Comparison of ENCODE assay signal across 8 cellular contexts in genomic region chr1:1692714-1693647, GRCh38. TPM values are rescaled to one million over a fixed set of nuclear protein-coding genes. Genes with fewer than 3 reads are reported as not detected.
A peak's percentile ranks its signal among the peaks of the same experiment; 100 is the strongest.
DNase-seq lines count a peak whose midpoint lies in the region; ATAC-seq, FAIRE-seq and TF ChIP-seq lines count a peak whose summit lies in the region.
"Not testable (repeated sequence)": the region's sequence is repeated elsewhere in the genome, so short reads cannot be mapped to it uniquely, and the experiment has no call there.

TSS of gene SLC35E2B (minus strand) at chr1:1692795. CDS start at chr1:1676699, 16,096 bp downstream.

- WGBS in small intestine, 3 donors = 0 to 1% (median 0%) methylated on average over 8 to 23 of the region's 98 CpGs

- H3K4me3 ChIP-seq in ACC112 (ENCODE audit: low read depth, low read length) (peak within 1 kb of the TSS; percentile 79), small intestine (ENCODE audit: low read depth in 1 of 2, low read length in 2 of 2) (peak within 1 kb of the TSS in 1 of 2 donors; percentile 45)

- H3K27me3 ChIP-seq in ACC112 (ENCODE audit: insufficient read depth, low read length); small intestine (ENCODE audit: control insufficient read depth in 2 of 2, insufficient read depth in 2 of 2, low read length in 2 of 2): not testable (repeated sequence)

- H2AFZ ChIP-seq in ACC112 (ENCODE audit: low read length, unreplicated experiment) = not testable (repeated sequence)

- not testable (repeated sequence) for H3K9me3 ChIP-seq in small intestine (ENCODE audit: control insufficient read depth, low read depth)

- FAIRE-seq in small intestine (lab: Jason Lieb, UNC) = not testable (repeated sequence)

- ATAC-seq in GM18870 (IDR thresholded peaks at IDR 0.05; ENCODE audit: unreplicated experiment) = peak; percentile 76
- peak; percentile 68 for ATAC-seq in HG03108 (IDR thresholded peaks at IDR 0.05; ENCODE audit: unreplicated experiment)

- H3K27ac ChIP-seq in ACC112 (ENCODE audit: low read depth, low read length) (peak within 1 kb of the TSS; percentile 92), VCaP (peak within 1 kb of the TSS; percentile 68), small intestine (ENCODE audit: low read depth in 1 of 2, low read length in 1 of 2) (peak within 1 kb of the TSS; percentile 60 to 80)

- H3K36me3 ChIP-seq in ACC112 (ENCODE audit: insufficient read depth, low read length); small intestine (ENCODE audit: control insufficient read depth in 2 of 2, insufficient read depth in 2 of 2, low read length in 2 of 2): not testable (repeated sequence)

- H3K4me1 ChIP-seq in ACC112 (ENCODE audit: control insufficient read depth, insufficient read depth, low read length, unreplicated experiment); small intestine (ENCODE audit: control insufficient read depth in 2 of 2, insufficient read depth in 1 of 2, low read depth in 1 of 2, low read length in 1 of 2): not testable (repeated sequence)

- not testable (repeated sequence) for TF ChIP-seq CTCF in VCaP (conservative IDR thresholded peaks at IDR 0.05)

- DNase-seq in NCI-H2196 treated with DMSO at 0.1 percent for 48 hours (lab: John Stamatoyannopoulos, UW; ENCODE audit: unreplicated experiment) (peak; percentile 55), brain pericyte (ENCODE audit: low read depth, low spot score) (peak; percentile 54), iPS-NIHi11 (ENCODE audit: low spot score) (peak; percentile 33), small intestine (peak; percentile 81)

- not testable (repeated sequence) for H3K79me2 ChIP-seq in ACC112 (ENCODE audit: control insufficient read depth, insufficient read depth, low read length, unreplicated experiment)

RNA-seq across cellular contexts. Expression of gene SLC35E2B, which starts in this region (rescaled TPM):
- 10 to 100 TPM; 21.6 to 34.4 (median 33.5) TPM for polyA plus RNA-seq in small intestine
